In the genomic region with DNA sequence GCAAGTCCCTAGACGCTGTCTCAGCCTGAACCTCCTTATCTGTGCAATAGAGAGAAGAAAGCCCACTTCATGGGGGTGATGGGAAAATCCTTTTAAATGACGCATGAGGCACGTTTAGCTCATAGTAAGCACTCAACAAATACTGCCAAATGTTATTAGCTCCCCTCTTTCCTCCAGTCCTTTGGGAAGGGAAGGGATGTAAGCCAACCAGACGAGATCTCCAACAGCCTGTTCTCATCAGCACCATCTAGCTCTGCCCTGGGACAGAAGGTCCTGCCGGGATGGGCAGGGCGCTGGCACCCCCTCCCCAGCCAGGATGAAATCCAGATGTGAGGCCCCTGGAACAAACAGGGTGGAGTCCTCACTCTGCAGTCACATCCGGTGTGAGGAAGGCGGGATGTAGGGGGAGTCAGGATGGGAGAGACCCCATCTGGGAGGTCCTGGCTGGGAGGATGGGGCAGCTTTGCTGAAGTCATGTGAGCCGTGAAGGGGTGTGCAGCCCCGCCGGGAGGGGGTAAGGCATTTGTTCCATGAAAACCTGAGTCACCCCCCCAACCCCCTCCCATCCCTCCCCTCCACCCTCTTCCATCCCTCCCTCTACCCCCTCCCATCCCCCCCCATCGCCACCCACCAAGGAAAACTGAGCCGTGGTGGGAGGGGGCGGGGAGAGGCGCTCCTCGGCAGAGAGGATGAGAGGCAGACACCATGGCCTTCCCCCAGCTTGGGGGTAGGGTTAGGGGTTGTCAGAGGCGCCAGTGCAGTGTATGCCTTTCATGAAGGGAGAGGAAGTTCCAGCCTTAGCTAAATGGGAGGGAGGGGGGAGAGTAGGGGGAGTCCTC, we compare ENCODE assay signal across 10 cellular contexts. TPM values are rescaled to one million over a fixed set of nuclear protein-coding genes. Genes with fewer than 3 reads are reported as not detected.
DNase-seq lines count a peak whose midpoint lies in the region; ATAC-seq and TF ChIP-seq lines count a peak whose summit lies in the region.
"Had no signal": no experiment of that assay in that cellular context is flagged by ENCODE, and none has a peak within 500 bp of the region (broad histone marks: within the 10 kb centered on the region; RNA-seq: fewer than 3 reads in every experiment).

No MANE protein-coding gene starts in this region.

- peak overlapping the region; percentile 38; the same call in 1 of the 2 replicates for H3K9ac ChIP-seq in OCI-LY1 (ENCODE audit: low read length)

- H3K9me3 Mint-ChIP-seq in activated naive CD4-positive, alpha-beta T cell treated with anti-CD3 and anti-CD28 coated beads, Interleukin-2, amount 50 U/mL, for 72 hours: no peaks in the 10 kb centered on the region
- no peaks in the 10 kb centered on the region for H3K9me3 Mint-ChIP-seq in T-cell

- peak overlapping the region; percentile 42 for H3K4me3 ChIP-seq in OCI-LY1 (ENCODE audit: low read depth, low read length, poor library complexity, severe bottlenecking)
- H3K4me3 ChIP-seq in ectodermal cell (ENCODE audit: insufficient read depth, low read depth, low read length): no peak overlapping the region
- peak overlapping the region; percentile 2 for H3K4me3 ChIP-seq in mesodermal cell (ENCODE audit: extremely low read depth, insufficient read depth, low read length, poor library complexity, severe bottlenecking)
- H3K4me3 ChIP-seq in tibial artery: peak overlapping the region in 1 of 2 donors; percentile 9

- H3K27ac Mint-ChIP-seq in activated naive CD4-positive, alpha-beta T cell treated with anti-CD3 and anti-CD28 coated beads, Interleukin-2, amount 50 U/mL, for 72 hours: peak overlapping the region in 1 of 2 donors; percentile 21
- H3K27ac Mint-ChIP-seq in T-cell: peak overlapping the region in 1 of 2 donors; percentile 14

- ATAC-seq in HG03159 (IDR thresholded peaks at IDR 0.05; ENCODE audit: unreplicated experiment) (no peak), HG02571 (IDR thresholded peaks at IDR 0.05; ENCODE audit: unreplicated experiment) (no peak), T-cell (replicated peaks in 1 of 4) (no peak)
- ATAC-seq in activated naive CD4-positive, alpha-beta T cell treated with anti-CD3 and anti-CD28 coated beads, Interleukin-2, amount 50 U/mL, for 72 hours: no peak
- ATAC-seq: esophagus mucosa, PC-3 had no signal

- H3K9me2 ChIP-seq in OCI-LY1 (ENCODE audit: low read depth, low read length): no peaks in the 10 kb centered on the region

- no peak for TF ChIP-seq CTCF in OCI-LY1 (IDR thresholded peaks at IDR 0.05; ENCODE audit: low read length)
- no peak for TF ChIP-seq CTCF in tibial artery (IDR thresholded peaks at IDR 0.05)

- H3F3A ChIP-seq in OCI-LY1 (ENCODE audit: insufficient read depth, low read length): peaks cover 1% of the 10 kb centered on the region; the same call in 1 of the 2 replicates

- H3K27ac ChIP-seq in OCI-LY1 (ENCODE audit: low read depth, low read length, poor library complexity, severe bottlenecking): peak overlapping the region; percentile 98
- H3K27ac ChIP-seq in ectodermal cell (ENCODE audit: insufficient read depth, low read depth, low read length, poor library complexity, severe bottlenecking): peak overlapping the region; percentile 68
- peak overlapping the region; percentile 85 for H3K27ac ChIP-seq in mesodermal cell (ENCODE audit: low read depth, low read length, severe bottlenecking)
- peak overlapping the region; percentile 21 to 27 for H3K27ac ChIP-seq in tibial artery

- POLR2A ChIA-PET in T-cell (lab: Charles Lee): interaction anchor here (0.5 to 0.6 kb wide), 3 partner anchors 13 to 159 kb away, joined by 4 to 7 read pairs (median 5); no protein-coding TSS in a partner anchor

- no peaks in the 10 kb centered on the region for H3K27me3 ChIP-seq in OCI-LY1 (ENCODE audit: insufficient read depth, low read length)
- no peaks in the 10 kb centered on the region for H3K27me3 ChIP-seq in ectodermal cell (ENCODE audit: control insufficient read depth, insufficient read depth, low read length, poor library complexity, severe bottlenecking)
- H3K27me3 ChIP-seq in tibial artery: no peaks in the 10 kb centered on the region

- peak overlapping the region; percentile 61 for H3K4me2 ChIP-seq in OCI-LY1 (ENCODE audit: low read length)

- DNase-seq in tibial artery: peak; percentile 79 to 84
- DNase-seq in activated naive CD4-positive, alpha-beta T cell treated with anti-CD3 and anti-CD28 coated beads, Interleukin-2, amount 50 U/mL, for 72 hours (ENCODE audit: low spot score in 2 of 2): no peak
- no peak for DNase-seq in T-cell
- DNase-seq: PC-3 had no signal

- H3K27me3 Mint-ChIP-seq in T-cell: no peaks in the 10 kb centered on the region

- H2AFZ ChIP-seq in OCI-LY1 (ENCODE audit: low read length): no peak overlapping the region

- H3K4me1 Mint-ChIP-seq in T-cell: peaks cover 11 to 17% (median 16%) of the 10 kb centered on the region in 3 donors

- no peaks in the 10 kb centered on the region for H3K9me3 ChIP-seq in OCI-LY1 (ENCODE audit: low read length)
- no peaks in the 10 kb centered on the region for H3K9me3 ChIP-seq in ectodermal cell (ENCODE audit: control insufficient read depth, low read length)
- H3K9me3 ChIP-seq in mesodermal cell (ENCODE audit: control insufficient read depth, low read length): no peaks in the 10 kb centered on the region
- H3K9me3 ChIP-seq in tibial artery: no peaks in the 10 kb centered on the region

- intact Hi-C loops in tibial artery (cut with DNase I; ENCODE audit: low total_unique reads): no loop called here

- H3K36me3 ChIP-seq in OCI-LY1 (ENCODE audit: insufficient read depth, low read length) (peaks cover 59% of the 10 kb centered on the region), ectodermal cell (ENCODE audit: control insufficient read depth, insufficient read depth, low read length) (no peaks in the 10 kb centered on the region), mesodermal cell (ENCODE audit: control insufficient read depth, insufficient read depth, low read length) (peaks cover 8% of the 10 kb centered on the region), tibial artery (peaks cover 0 to 27% (median 9%) of the 10 kb centered on the region in 3 donors)

- no peaks in the 10 kb centered on the region for H4K20me1 ChIP-seq in OCI-LY1 (ENCODE audit: insufficient read depth, low read length)

- no peak overlapping the region for H3K4me3 Mint-ChIP-seq in T-cell

- CTCF ChIA-PET in T-cell (lab: Charles Lee): interaction anchor here in 1 of 2 donors (2.3 kb wide), 1 partner anchor 23 kb away, joined by 7 read pairs; no protein-coding TSS in a partner anchor

- H3K36me3 Mint-ChIP-seq in activated naive CD4-positive, alpha-beta T cell treated with anti-CD3 and anti-CD28 coated beads, Interleukin-2, amount 50 U/mL, for 72 hours: no peaks in the 10 kb centered on the region
- H3K36me3 Mint-ChIP-seq in T-cell: peaks cover 5% of the 10 kb centered on the region

- peaks cover 53% of the 10 kb centered on the region for H3K79me2 ChIP-seq in OCI-LY1 (ENCODE audit: insufficient read depth, low read length)

- H3K4me1 ChIP-seq in OCI-LY1 (ENCODE audit: insufficient read depth, low read length, severe bottlenecking) (peaks cover 72% of the 10 kb centered on the region), ectodermal cell (ENCODE audit: control insufficient read depth, insufficient read depth, low read length) (peaks cover 10% of the 10 kb centered on the region), mesodermal cell (ENCODE audit: control insufficient read depth, insufficient read depth, low read length, poor library complexity, severe bottlenecking) (peaks cover 4% of the 10 kb centered on the region), tibial artery (peaks cover 0 to 35% (median 17%) of the 10 kb centered on the region in 4 donors)

- WGBS in ectodermal cell, 2 experiments: 59 to 63% methylated on average over 15 to 16 of the region's 17 CpGs
- 65 to 66% methylated on average over 4 to 9 of the region's 17 CpGs for WGBS in mesodermal cell (ENCODE audit: insufficient coverage in 2 of 2), 2 experiments

RNA-seq across cellular contexts. Expression of a gene that starts 4.5 kb away (rescaled TPM):
- polyA plus RNA-seq in ectodermal cell (2013, experiment 1 of 4): 20.3 TPM
- 21.7 TPM for polyA plus RNA-seq in ectodermal cell (2013, experiment 2 of 4)
- polyA plus RNA-seq in ectodermal cell (2013, experiment 3 of 4): 12.3 TPM
- 13.3 TPM for polyA plus RNA-seq in ectodermal cell (2013, experiment 4 of 4)
- polyA plus RNA-seq in mesodermal cell (2013, experiment 1 of 2): 11.6 TPM
- polyA plus RNA-seq in mesodermal cell (2013, experiment 2 of 2): 8.0 TPM
- 1 to 10 TPM; 7.7 to 8.0 TPM for total RNA-seq in activated naive CD4-positive, alpha-beta T cell treated with anti-CD3 and anti-CD28 coated beads, Interleukin-2, amount 50 U/mL, for 72 hours
- total RNA-seq in T-cell: 10 to 100 TPM in 2 of 5 donors, 1 to 10 TPM in 3; 6.2 to 11.4 (median 9.8) TPM

RNA-seq across cellular contexts. Expression of a gene that starts 25.4 kb away (rescaled TPM):
- polyA plus RNA-seq in ectodermal cell (2013, experiment 1 of 4): 44.9 TPM
- polyA plus RNA-seq in ectodermal cell (2013, experiment 2 of 4): 41.1 TPM
- 43.5 TPM for polyA plus RNA-seq in ectodermal cell (2013, experiment 3 of 4)
- 44.2 TPM for polyA plus RNA-seq in ectodermal cell (2013, experiment 4 of 4)
- 51.7 TPM for polyA plus RNA-seq in mesodermal cell (2013, experiment 1 of 2)
- polyA plus RNA-seq in mesodermal cell (2013, experiment 2 of 2): 46.7 TPM
- total RNA-seq in activated naive CD4-positive, alpha-beta T cell treated with anti-CD3 and anti-CD28 coated beads, Interleukin-2, amount 50 U/mL, for 72 hours: 100 to 1,000 TPM in 1 of 2 donors, 10 to 100 TPM in 1; 79.0 to 121 TPM
- 10 to 100 TPM; 32.9 to 56.6 (median 53.1) TPM for total RNA-seq in T-cell

RNA-seq across cellular contexts. Expression of a gene that starts 31.8 kb away (rescaled TPM):
- polyA plus RNA-seq in ectodermal cell (2013, experiment 1 of 4): 204 TPM
- 220 TPM for polyA plus RNA-seq in ectodermal cell (2013, experiment 2 of 4)
- 141 TPM for polyA plus RNA-seq in ectodermal cell (2013, experiment 3 of 4)
- polyA plus RNA-seq in ectodermal cell (2013, experiment 4 of 4): 146 TPM
- 97.4 TPM for polyA plus RNA-seq in mesodermal cell (2013, experiment 1 of 2)
- 94.1 TPM for polyA plus RNA-seq in mesodermal cell (2013, experiment 2 of 2)
- 100 to 1,000 TPM; 416 to 456 TPM for total RNA-seq in activated naive CD4-positive, alpha-beta T cell treated with anti-CD3 and anti-CD28 coated beads, Interleukin-2, amount 50 U/mL, for 72 hours
- total RNA-seq in T-cell: 100 to 1,000 TPM; 199 to 245 (median 235) TPM

RNA-seq across cellular contexts. Expression of a gene that starts 44.3 kb away (rescaled TPM):
- 1.9 TPM for polyA plus RNA-seq in ectodermal cell (2013, experiment 1 of 4)
- 1.8 TPM for polyA plus RNA-seq in ectodermal cell (2013, experiment 2 of 4)
- 1.3 TPM for polyA plus RNA-seq in ectodermal cell (2013, experiment 3 of 4)
- 2.1 TPM for polyA plus RNA-seq in ectodermal cell (2013, experiment 4 of 4)
- polyA plus RNA-seq in mesodermal cell (2013, experiment 1 of 2): 6.0 TPM
- polyA plus RNA-seq in mesodermal cell (2013, experiment 2 of 2): 4.5 TPM
- 10 to 100 TPM; 15.7 to 33.1 TPM for total RNA-seq in activated naive CD4-positive, alpha-beta T cell treated with anti-CD3 and anti-CD28 coated beads, Interleukin-2, amount 50 U/mL, for 72 hours
- 10 to 100 TPM in 1 of 5 donors, 1 to 10 TPM in 4; 4.2 to 11.0 (median 5.9) TPM for total RNA-seq in T-cell

Comparison
In these comparisons a context has a peak if more than half of its experiments do, and no peak if none do; other contexts are left out.
1. H3K27ac ChIP-seq: peak in every context shown above with its lines; median percentile 98 in OCI-LY1; 85 in mesodermal cell; 68 in ectodermal cell; 24 in tibial artery.
2. DNase-seq: peak in tibial artery (2 of 2); none in activated naive CD4-positive, alpha-beta T cell treated with anti-CD3 and anti-CD28 coated beads, Interleukin-2, amount 50 U/mL, for 72 hours (0 of 2) and T-cell (0 of 34).